In the genomic region with DNA sequence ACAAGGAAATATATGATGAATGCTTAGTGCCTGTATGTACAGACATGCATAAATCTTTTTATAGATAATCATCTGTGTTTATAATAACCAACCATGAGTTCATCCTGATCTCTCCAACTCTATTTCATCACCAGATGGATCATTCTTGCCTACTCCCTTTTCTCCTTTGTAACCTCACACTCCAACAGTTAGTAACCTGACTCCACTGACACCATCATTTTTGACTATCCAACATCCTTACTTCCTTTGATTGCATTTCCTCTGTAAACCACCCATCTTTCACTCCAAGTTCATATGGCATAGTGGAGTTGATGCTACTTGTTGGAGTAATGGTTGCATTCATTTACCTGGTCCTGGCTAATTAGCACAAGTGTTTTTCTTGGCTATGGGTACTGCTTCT, we compare ENCODE assay signal across 22 cellular contexts.
DNase-seq lines count a peak whose midpoint lies in the region; ATAC-seq and TF ChIP-seq lines count a peak whose summit lies in the region.
"Had no signal": no experiment of that assay in that cellular context is flagged by ENCODE, and none has a peak within 500 bp of the region (broad histone marks: within the 10 kb centered on the region; RNA-seq: fewer than 3 reads in every experiment).

No MANE protein-coding gene starts in this region.

- H3K36me3 ChIP-seq in PC-3 (ENCODE audit: low read depth, low read length): no peaks in the 10 kb centered on the region
- H3K36me3 ChIP-seq: left ventricle myocardium inferior, transverse colon had no signal

- no peak overlapping the region for H3K9ac ChIP-seq in PC-3 (ENCODE audit: low read length)

- ATAC-seq in PC-3 (no peak), left colon (no peak)
- ATAC-seq: body of pancreas; effector memory CD8-positive, alpha-beta T cell; natural killer cell; WTC11 had no signal

- no peaks in the 10 kb centered on the region for H4K20me1 ChIP-seq in PC-3 (ENCODE audit: low read length)

- intact Hi-C loops in PC-3 (cut with micrococcal nuclease): no loop called here
- intact Hi-C loops in left colon (cut with DNase I, micrococcal nuclease): no loop called here

- POLR2A ChIA-PET in PC-3 (lab: Charles Lee; ENCODE audit: unreplicated experiment): no interaction called here

- no peak overlapping the region for H2AFZ ChIP-seq in PC-3 (ENCODE audit: low read length)

- no peak for TF ChIP-seq CTCF in PC-3 (conservative IDR thresholded peaks at IDR 0.05; ENCODE audit: low read depth, low read length)
- no peak for TF ChIP-seq CTCF in foreskin fibroblast (IDR thresholded peaks at IDR 0.05; ENCODE audit: low read depth, low read length)

- H3K79me2 ChIP-seq in PC-3 (ENCODE audit: low read length): no peaks in the 10 kb centered on the region

- H3K9me2 ChIP-seq in PC-3 (replicated peaks; ENCODE audit: low read length): no peaks in the 10 kb centered on the region

- H3K27me3 ChIP-seq in PC-3 (ENCODE audit: low read length): no peaks in the 10 kb centered on the region
- H3K27me3 ChIP-seq: body of pancreas, transverse colon had no signal

- no TSS peak for BruUV-seq in PC-3 (replicated peaks; lab: Mats Ljungman, UMichigan)

- peaks cover 17% of the 10 kb centered on the region for H3K4me1 ChIP-seq in PC-3 (ENCODE audit: insufficient read depth, low read length)
- H3K4me1 ChIP-seq: body of pancreas, left ventricle myocardium inferior, transverse colon had no signal

- H3K4me2 ChIP-seq in PC-3 (ENCODE audit: low read length): peak overlapping the region; percentile 35

- H3K9me3 ChIP-seq in PC-3 (ENCODE audit: low read length): no peaks in the 10 kb centered on the region
- H3K9me3 ChIP-seq: body of pancreas, left ventricle myocardium inferior, transverse colon had no signal

- no peaks in the 10 kb centered on the region for H3F3A ChIP-seq in PC-3 (ENCODE audit: low read length, unreplicated experiment)

- DNase-seq in DMS53 treated with DMSO at 0.1 percent for 48 hours (lab: John Stamatoyannopoulos, UW; ENCODE audit: unreplicated experiment): peak; percentile 42
- peak; percentile 4 for DNase-seq in HCEC 1CT
- peak; percentile 31 for DNase-seq in PC-3
- DNase-seq in foreskin fibroblast: peak; percentile 57 to 69
- DNase-seq in NCI-H2196 treated with DMSO at 0.1 percent for 48 hours (lab: John Stamatoyannopoulos, UW; ENCODE audit: unreplicated experiment): no peak
- DNase-seq in left colon: no peak
- DNase-seq in stimulated activated CD4-positive, alpha-beta T cell treated with anti-CD3 and anti-CD28 coated beads, Interleukin-1b, Interleukin-23, amount 100 ng/mL, for 48 hours: no peak
- DNase-seq: activated CD8-positive, alpha-beta memory T cell treated with anti-CD3 and anti-CD28 coated beads, Interleukin-2, amount 50 U/mL, for 48 hours; activated naive CD8-positive, alpha-beta T cell treated with anti-CD3 and anti-CD28 coated beads, Interleukin-2, amount 10 ng/mL, durations not matched to agents 7 days and 5 days; body of pancreas; effector memory CD8-positive, alpha-beta T cell; glutamatergic neuron; left ventricle myocardium inferior; midbrain; natural killer cell; NCI-H1436 treated with DMSO at 0.1 percent for 48 hours; NCI-H2227 treated with DMSO at 0.1 percent for 48 hours; RPMI8226; T1000; transverse colon had no signal

- CTCF ChIA-PET in PC-3 (lab: Charles Lee): no interaction called here

- H3K27ac ChIP-seq in PC-3 (ENCODE audit: low read length): no peak overlapping the region
- H3K27ac ChIP-seq: body of pancreas, HL-60, left ventricle myocardium inferior, transverse colon had no signal

- H3K4me3 ChIP-seq in PC-3 (ENCODE audit: low read length): no peak overlapping the region
- H3K4me3 ChIP-seq in foreskin fibroblast (ENCODE audit: low read depth in 1 of 2, low read length in 2 of 2): no peak overlapping the region
- H3K4me3 ChIP-seq: body of pancreas, left ventricle myocardium inferior, transverse colon had no signal

Comparison
In these comparisons a context has a peak if more than half of its experiments do, and no peak if none do; other contexts are left out.
1. DNase-seq: peak in DMS53 treated with DMSO at 0.1 percent for 48 hours (single experiment), HCEC 1CT (single experiment), PC-3 (single experiment) and foreskin fibroblast (2 of 2); none in NCI-H2196 treated with DMSO at 0.1 percent for 48 hours (single experiment), left colon (0 of 2) and stimulated activated CD4-positive, alpha-beta T cell treated with anti-CD3 and anti-CD28 coated beads, Interleukin-1b, Interleukin-23, amount 100 ng/mL, for 48 hours (single experiment).